ENCODE assay signal across 11 cellular contexts in the genomic region with DNA sequence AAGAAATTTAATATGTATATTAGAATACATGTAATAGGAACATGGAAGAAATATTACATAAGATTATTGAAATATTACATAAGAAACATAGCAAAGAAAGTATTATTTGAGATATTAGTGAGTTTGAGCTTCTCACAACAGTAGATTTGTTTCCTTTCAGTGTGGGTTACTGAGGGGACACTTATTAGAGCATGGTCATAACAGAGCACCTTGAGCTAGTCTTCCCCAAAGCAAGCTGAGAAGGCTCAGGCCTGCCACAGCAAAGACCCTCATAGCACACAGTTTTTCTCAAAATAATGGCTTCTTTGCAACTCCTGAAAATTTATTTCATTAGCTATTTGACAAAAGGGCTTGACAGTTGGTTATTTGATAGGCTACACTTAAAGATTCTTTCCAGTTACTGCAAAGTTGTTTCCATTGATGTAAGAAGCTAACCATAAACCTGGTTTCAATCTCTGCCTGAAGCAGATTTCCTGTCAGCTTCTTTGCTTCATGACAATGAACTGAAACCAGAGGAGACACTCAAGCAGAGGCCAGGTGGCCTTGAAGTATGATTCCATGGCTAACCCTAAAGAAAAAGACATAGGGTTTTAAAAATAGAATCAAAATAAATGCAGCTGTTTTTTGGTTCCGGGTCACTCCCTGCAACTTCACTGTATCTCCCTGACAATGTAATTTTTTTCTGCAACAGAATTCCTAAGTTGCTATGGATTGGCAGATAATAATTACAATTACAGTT.
A peak's percentile ranks its signal among the peaks of the same experiment; 100 is the strongest.
DNase-seq lines count a peak whose midpoint lies in the region; ATAC-seq and TF ChIP-seq lines count a peak whose summit lies in the region.
"Had no signal": no experiment of that assay in that cellular context is flagged by ENCODE, and none has a peak within 500 bp of the region (broad histone marks: within the 10 kb centered on the region; RNA-seq: fewer than 3 reads in every experiment).

No MANE protein-coding gene starts in this region.

- peak overlapping the region; percentile 83 for H3K27ac Mint-ChIP-seq in activated T-cell treated with anti-CD3 and anti-CD28 coated beads, Interleukin-2, amount 50 U/mL, for 24 hours
- H3K27ac Mint-ChIP-seq in stimulated activated naive B cell treated with anti-CD40 and anti-IgM and Interleukin-4, amounts not matched to agents 10 μg/mL and 1 μg/mL and 100 μg/mL, for 72 hours, result no peak overlapping the region
- H3K27ac Mint-ChIP-seq in CD8-positive, alpha-beta T cell, result no peak overlapping the region
- H3K27ac Mint-ChIP-seq in GM23338, result no peak overlapping the region

- no peak for TF ChIP-seq CTCF in CD8-positive, alpha-beta T cell (IDR thresholded peaks at IDR 0.05)
- no peak for TF ChIP-seq CTCF in GM23338 (conservative IDR thresholded peaks at IDR 0.05; ENCODE audit: low read depth in 2 of 2)

- H3K4me3 Mint-ChIP-seq in activated T-cell treated with anti-CD3 and anti-CD28 coated beads, Interleukin-2, amount 50 U/mL, for 24 hours, result no peak overlapping the region
- H3K4me3 Mint-ChIP-seq in stimulated activated naive B cell treated with anti-CD40 and anti-IgM and Interleukin-4, amounts not matched to agents 10 μg/mL and 1 μg/mL and 100 μg/mL, for 72 hours, result no peak overlapping the region
- no peak overlapping the region for H3K4me3 Mint-ChIP-seq in CD8-positive, alpha-beta T cell
- H3K4me3 Mint-ChIP-seq in GM23338, result no peak overlapping the region

- no peak for DNase-seq in activated T-cell treated with anti-CD3 and anti-CD28 coated beads, Interleukin-2, amount 50 U/mL, for 24 hours
- DNase-seq in activated T-cell treated with anti-CD3 and anti-CD28 coated beads for 4 hours, result no peak
- DNase-seq in stimulated activated naive B cell treated with anti-CD40 and anti-IgM and Interleukin-4, amounts not matched to agents 10 μg/mL and 1 μg/mL and 100 μg/mL, for 72 hours, result no peak
- no peak for DNase-seq in CD8-positive, alpha-beta T cell
- DNase-seq in iPS-NIHi11 (ENCODE audit: low spot score), result no peak
- no peak for DNase-seq in GM23338 (ENCODE audit: low spot score)
- DNase-seq: activated gamma-delta T cell treated with Interleukin-2 at 50 U/mL for 16 hours, MV-4-11, retina had no signal

- H3K27me3 ChIP-seq in CD8-positive, alpha-beta T cell (ENCODE audit: insufficient read depth, low read length), result no peaks in the 10 kb centered on the region
- H3K27me3 ChIP-seq in GM23338 (ENCODE audit: insufficient read depth), result no peaks in the 10 kb centered on the region

- no peaks in the 10 kb centered on the region for H3K27me3 Mint-ChIP-seq in activated T-cell treated with anti-CD3 and anti-CD28 coated beads, Interleukin-2, amount 50 U/mL, for 24 hours
- H3K27me3 Mint-ChIP-seq in stimulated activated naive B cell treated with anti-CD40 and anti-IgM and Interleukin-4, amounts not matched to agents 10 μg/mL and 1 μg/mL and 100 μg/mL, for 72 hours, result no peaks in the 10 kb centered on the region
- H3K27me3 Mint-ChIP-seq in CD8-positive, alpha-beta T cell (ENCODE audit: low read depth), result no peaks in the 10 kb centered on the region
- no peaks in the 10 kb centered on the region for H3K27me3 Mint-ChIP-seq in GM23338 (ENCODE audit: insufficient read depth, low read depth, poor library complexity)

- no peaks in the 10 kb centered on the region for H3K9me3 Mint-ChIP-seq in activated T-cell treated with anti-CD3 and anti-CD28 coated beads, Interleukin-2, amount 50 U/mL, for 24 hours
- no peaks in the 10 kb centered on the region for H3K9me3 Mint-ChIP-seq in stimulated activated naive B cell treated with anti-CD40 and anti-IgM and Interleukin-4, amounts not matched to agents 10 μg/mL and 1 μg/mL and 100 μg/mL, for 72 hours
- no peaks in the 10 kb centered on the region for H3K9me3 Mint-ChIP-seq in CD8-positive, alpha-beta T cell
- no peaks in the 10 kb centered on the region for H3K9me3 Mint-ChIP-seq in GM23338

- H3K4me1 ChIP-seq in CD8-positive, alpha-beta T cell (ENCODE audit: insufficient read depth, low read length), result no peaks in the 10 kb centered on the region
- no peaks in the 10 kb centered on the region; the same call in 1 of the 2 replicates for H3K4me1 ChIP-seq in GM23338 (ENCODE audit: insufficient read depth)

- H3K27ac ChIP-seq in CD8-positive, alpha-beta T cell (ENCODE audit: low read depth, low read length), result no peak overlapping the region
- H3K27ac ChIP-seq in GM23338 (ENCODE audit: low read depth), result no peak overlapping the region

- no peaks in the 10 kb centered on the region for H3K9me2 ChIP-seq in GM23338 (ENCODE audit: insufficient read depth)

- peaks cover 89% of the 10 kb centered on the region for H3K36me3 Mint-ChIP-seq in activated T-cell treated with anti-CD3 and anti-CD28 coated beads, Interleukin-2, amount 50 U/mL, for 24 hours (ENCODE audit: low read depth)
- peaks cover 53 to 81% of the 10 kb centered on the region in 2 donors for H3K36me3 Mint-ChIP-seq in stimulated activated naive B cell treated with anti-CD40 and anti-IgM and Interleukin-4, amounts not matched to agents 10 μg/mL and 1 μg/mL and 100 μg/mL, for 72 hours
- peaks cover 85% of the 10 kb centered on the region for H3K36me3 Mint-ChIP-seq in CD8-positive, alpha-beta T cell
- H3K36me3 Mint-ChIP-seq in GM23338 (ENCODE audit: low read depth), result peaks cover 53% of the 10 kb centered on the region

- no peaks in the 10 kb centered on the region for H3F3A ChIP-seq in GM23338 (replicated peaks; ENCODE audit: low read depth)

- H3K4me2 ChIP-seq in GM23338, result no peak overlapping the region

- H3K36me3 ChIP-seq in CD8-positive, alpha-beta T cell (ENCODE audit: insufficient read depth, low read length), result peaks cover 17% of the 10 kb centered on the region
- peaks cover 20% of the 10 kb centered on the region for H3K36me3 ChIP-seq in GM23338 (ENCODE audit: insufficient read depth)

- H2AFZ ChIP-seq in GM23338, result no peak overlapping the region

- peaks cover 5% of the 10 kb centered on the region; the same call in 1 of the 2 replicates for H4K20me1 ChIP-seq in GM23338 (replicated peaks; ENCODE audit: insufficient read depth)

- CTCF ChIA-PET in CD8-positive, alpha-beta T cell (lab: Charles Lee), result interaction anchor here (1.1 kb wide), 1 partner anchor 9 kb away, joined by 5 read pairs; no protein-coding TSS in a partner anchor

- ATAC-seq in GM21723 (IDR thresholded peaks at IDR 0.05; ENCODE audit: unreplicated experiment) (peak; percentile 88), HG03457 (IDR thresholded peaks at IDR 0.05; ENCODE audit: unreplicated experiment) (peak; percentile 81), GM23338 (no peak)
- ATAC-seq in stimulated activated naive B cell treated with anti-CD40 and anti-IgM and Interleukin-4, amounts not matched to agents 10 μg/mL and 1 μg/mL and 100 μg/mL, for 72 hours (replicated peaks), result peak; percentile 73 to 79
- no peak for ATAC-seq in CD8-positive, alpha-beta T cell

- POLR2A ChIA-PET in CD8-positive, alpha-beta T cell (lab: Charles Lee), result no interaction called here

- intact Hi-C loops in CD8-positive, alpha-beta T cell (cut with DNase I, micrococcal nuclease), result no loop called here

- no peaks in the 10 kb centered on the region for H3K79me2 ChIP-seq in GM23338 (replicated peaks; ENCODE audit: insufficient read depth)

- no peaks in the 10 kb centered on the region for H3K9me3 ChIP-seq in CD8-positive, alpha-beta T cell (ENCODE audit: low read length)

- peaks cover 71% of the 10 kb centered on the region for H3K4me1 Mint-ChIP-seq in activated T-cell treated with anti-CD3 and anti-CD28 coated beads, Interleukin-2, amount 50 U/mL, for 24 hours (ENCODE audit: low read depth)
- peaks cover 12 to 16% of the 10 kb centered on the region in 2 donors for H3K4me1 Mint-ChIP-seq in stimulated activated naive B cell treated with anti-CD40 and anti-IgM and Interleukin-4, amounts not matched to agents 10 μg/mL and 1 μg/mL and 100 μg/mL, for 72 hours
- H3K4me1 Mint-ChIP-seq in CD8-positive, alpha-beta T cell (ENCODE audit: low read depth), result peaks cover 13% of the 10 kb centered on the region
- H3K4me1 Mint-ChIP-seq in GM23338, result peaks cover 4% of the 10 kb centered on the region

- no peak overlapping the region for H3K4me3 ChIP-seq in CD8-positive, alpha-beta T cell (ENCODE audit: low read depth, low read length)
- H3K4me3 ChIP-seq in GM23338, result no peak overlapping the region

TF ChIP-seq in GM23338, 12 proteins besides CTCF, POLR2A, EP300 and RAD21 (continues in another document):
- TF ChIP-seq ZNF114 (CRISPR knock-in tag; IDR thresholded peaks at IDR 0.05) (no peak), NANOG (IDR thresholded peaks at IDR 0.05; ENCODE audit: borderline replicate concordance) (no peak), EZH2phosphoT487 (IDR thresholded peaks at IDR 0.05; ENCODE audit: unreplicated experiment) (no peak), EZH2 (IDR thresholded peaks at IDR 0.05; ENCODE audit: low read depth, unreplicated experiment) (no peak)

Comparison
In these comparisons a context has a peak if more than half of its experiments do, and no peak if none do; other contexts are left out.
1. ATAC-seq: peak in GM21723 (single experiment), HG03457 (single experiment) and stimulated activated naive B cell treated with anti-CD40 and anti-IgM and Interleukin-4, amounts not matched to agents 10 μg/mL and 1 μg/mL and 100 μg/mL, for 72 hours (2 of 2); none in CD8-positive, alpha-beta T cell (single experiment) and GM23338 (single experiment).